18 cellular contexts compared by ENCODE assay signal in the genomic region with DNA sequence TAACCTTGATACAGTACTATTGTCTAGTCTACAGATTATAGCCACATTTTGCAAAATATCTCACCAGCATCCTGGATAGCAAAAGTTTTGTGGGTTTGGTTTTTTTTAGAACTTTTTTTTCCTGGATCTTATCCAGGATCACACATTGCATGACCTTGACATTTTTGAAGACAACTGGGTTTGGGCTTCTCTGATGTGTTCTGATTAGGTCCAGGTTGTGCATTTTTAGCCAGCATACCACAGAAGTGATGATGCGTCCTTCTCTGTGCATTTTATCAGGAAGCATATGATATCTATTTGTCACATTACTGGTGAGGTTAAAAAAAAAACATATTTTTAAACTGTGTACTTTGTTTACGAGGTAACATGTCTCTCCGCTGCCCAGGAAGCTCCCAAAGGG.
DNase-seq lines count a peak whose midpoint lies in the region; ATAC-seq and TF ChIP-seq lines count a peak whose summit lies in the region.
"Had no signal": no experiment of that assay in that cellular context is flagged by ENCODE, and none has a peak within 500 bp of the region (broad histone marks: within the 10 kb centered on the region; RNA-seq: fewer than 3 reads in every experiment).

No MANE protein-coding gene starts in this region.

- no peak overlapping the region for H3K4me3 Mint-ChIP-seq in nephron

- peaks cover 6% of the 10 kb centered on the region for H3K9me3 Mint-ChIP-seq in nephron

- H3K27ac Mint-ChIP-seq in nephron, result peak overlapping the region in 2 of 3 experiments; percentile 2 to 14

- no peaks in the 10 kb centered on the region for H3K9me3 ChIP-seq in RWPE2 (ENCODE audit: severe bottlenecking)
- H3K9me3 ChIP-seq: BE2C, SJSA1 had no signal

- no peaks in the 10 kb centered on the region for H3K36me3 ChIP-seq in RWPE2 (ENCODE audit: low read depth)
- H3K36me3 ChIP-seq: BE2C, SJSA1 had no signal

- ATAC-seq in RWPE2 (ENCODE audit: low read depth), result no peak
- no peak for ATAC-seq in left cardiac atrium
- ATAC-seq: Panc1 had no signal

- no peaks in the 10 kb centered on the region for H3K27me3 ChIP-seq in RWPE2 (ENCODE audit: insufficient read depth, poor library complexity, severe bottlenecking)
- H3K27me3 ChIP-seq: BE2C, SJSA1 had no signal

- H3K4me1 Mint-ChIP-seq in nephron, result peaks cover 45% of the 10 kb centered on the region

- H3K36me3 Mint-ChIP-seq in nephron (ENCODE audit: low read depth), result peaks cover 5% of the 10 kb centered on the region

- TF ChIP-seq CTCF in RWPE2 (IDR thresholded peaks at IDR 0.05; ENCODE audit: poor library complexity, severe bottlenecking) (no peak), nephron (IDR thresholded peaks at IDR 0.05; ENCODE audit: unreplicated experiment in 3 of 3) (no peak)

- intact Hi-C loops in left cardiac atrium (cut with DNase I), result no loop called here

- H3K4me3 ChIP-seq in RWPE2 (ENCODE audit: severe bottlenecking), result no peak overlapping the region
- H3K4me3 ChIP-seq: SJSA1 had no signal

- H3K4me1 ChIP-seq in RWPE2 (ENCODE audit: insufficient read depth, poor library complexity, severe bottlenecking), result peaks cover 40% of the 10 kb centered on the region
- H3K4me1 ChIP-seq: BE2C, SJSA1 had no signal

- H3K27ac ChIP-seq in RWPE2 (ENCODE audit: poor library complexity, severe bottlenecking), result peak overlapping the region; percentile 0
- H3K27ac ChIP-seq: KMS-11, SJSA1 had no signal

- DNase-seq in EH (ENCODE audit: low read depth), result peak; percentile 44
- DNase-seq in RWPE2 (ENCODE audit: low spot score), result no peak
- peak; percentile 23 for DNase-seq in fibroblast of gingiva (ENCODE audit: low read depth)
- no peak for DNase-seq in HK-2 (ENCODE audit: unreplicated experiment)
- DNase-seq in left cardiac atrium, result no peak
- DNase-seq in NK-92 treated with Interleukin-12 subunit alpha and Interleukin-12 subunit beta, amount 100 ng/mL, for 24 hours (lab: John Stamatoyannopoulos, UW), result no peak
- DNase-seq: BE2C, DMS79 treated with DMSO at 0.1 percent for 48 hours, GOT3, HCEC 1CT, IMR-90, NCI-H1092 treated with DMSO at 0.1 percent for 48 hours, NCI-H1436 treated with DMSO at 0.1 percent for 48 hours, NCI-H1930 had no signal

- peaks cover 4% of the 10 kb centered on the region for H3K27me3 Mint-ChIP-seq in nephron (ENCODE audit: low read depth)

Comparison
In these comparisons a context has a peak if more than half of its experiments do, and no peak if none do; other contexts are left out.
1. DNase-seq: peak in EH (single experiment) and fibroblast of gingiva (single experiment); none in RWPE2 (single experiment), HK-2 (single experiment), left cardiac atrium (single experiment) and NK-92 treated with Interleukin-12 subunit alpha and Interleukin-12 subunit beta, amount 100 ng/mL, for 24 hours (single experiment).